In genomic region chr19:14476307-14476662, GRCh38 we compare ENCODE assay signal across 2 cellular contexts.
TF ChIP-seq lines count a peak whose summit lies in the region.

No MANE protein-coding gene starts in this region.

TF ChIP-seq in A549, 52 proteins besides CTCF, POLR2A, EP300 and RAD21:
- TF ChIP-seq ZFP36 (IDR thresholded peaks at IDR 0.05; ENCODE audit: borderline replicate concordance, partially characterized antibody) (no peak), HOXB5 (CRISPR knock-in tag; IDR thresholded peaks at IDR 0.05) (no peak), JUN (IDR thresholded peaks at IDR 0.05) (no peak), KDM5A (IDR thresholded peaks at IDR 0.05) (no peak), NR3C1 (IDR thresholded peaks at IDR 0.05) (no peak), MAFK (IDR thresholded peaks at IDR 0.05; ENCODE audit: partially characterized antibody) (no peak), ZSCAN20 (CRISPR knock-in tag; IDR thresholded peaks at IDR 0.05) (no peak), ESRRA (IDR thresholded peaks at IDR 0.05; ENCODE audit: borderline replicate concordance, low read length) (no peak), POLR2AphosphoS2 (conservative IDR thresholded peaks at IDR 0.05; ENCODE audit: low read length) (no peak)
- TF ChIP-seq, protein P1, sequence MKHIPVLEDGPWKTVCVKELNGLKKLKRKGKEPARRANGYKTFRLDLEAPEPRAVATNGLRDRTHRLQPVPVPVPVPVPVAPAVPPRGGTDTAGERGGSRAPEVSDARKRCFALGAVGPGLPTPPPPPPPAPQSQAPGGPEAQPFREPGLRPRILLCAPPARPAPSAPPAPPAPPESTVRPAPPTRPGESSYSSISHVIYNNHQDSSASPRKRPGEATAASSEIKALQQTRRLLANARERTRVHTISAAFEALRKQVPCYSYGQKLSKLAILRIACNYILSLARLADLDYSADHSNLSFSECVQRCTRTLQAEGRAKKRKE (CRISPR knock-in tag; IDR thresholded peaks at IDR 0.05; ENCODE audit: low read depth): no peak
TF ChIP-seq in A549: peak in this region for 0.

TF ChIP-seq in HCT116, 20 proteins besides CTCF, POLR2A, EP300 and RAD21:
- TF ChIP-seq REST (IDR thresholded peaks at IDR 0.05; ENCODE audit: low read depth) (no peak), POLR2AphosphoS5 (IDR thresholded peaks at IDR 0.05; ENCODE audit: low read depth, low read length) (no peak), YY1 (IDR thresholded peaks at IDR 0.05; ENCODE audit: extremely low read depth, insufficient replicate concordance, low read depth, low read length) (no peak), ZNF274 (IDR thresholded peaks at IDR 0.05; ENCODE audit: low read depth, low read length) (no peak), JUND (IDR thresholded peaks at IDR 0.05) (no peak), MAX (IDR thresholded peaks at IDR 0.05) (no peak), SIN3A (IDR thresholded peaks at IDR 0.05; ENCODE audit: low read depth) (no peak), ZBTB33 (IDR thresholded peaks at IDR 0.05; ENCODE audit: extremely low read depth, insufficient replicate concordance, low read length) (no peak), EZH2 (IDR thresholded peaks at IDR 0.05) (no peak), SP1 (IDR thresholded peaks at IDR 0.05; ENCODE audit: low read depth) (no peak), TCF7L2 (IDR thresholded peaks at IDR 0.05; ENCODE audit: borderline replicate concordance, extremely low read depth, insufficient read depth, insufficient read length) (no peak)
- TF ChIP-seq, protein P2, sequence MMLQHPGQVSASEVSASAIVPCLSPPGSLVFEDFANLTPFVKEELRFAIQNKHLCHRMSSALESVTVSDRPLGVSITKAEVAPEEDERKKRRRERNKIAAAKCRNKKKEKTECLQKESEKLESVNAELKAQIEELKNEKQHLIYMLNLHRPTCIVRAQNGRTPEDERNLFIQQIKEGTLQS (IDR thresholded peaks at IDR 0.05): no peak
